In the genomic region with DNA sequence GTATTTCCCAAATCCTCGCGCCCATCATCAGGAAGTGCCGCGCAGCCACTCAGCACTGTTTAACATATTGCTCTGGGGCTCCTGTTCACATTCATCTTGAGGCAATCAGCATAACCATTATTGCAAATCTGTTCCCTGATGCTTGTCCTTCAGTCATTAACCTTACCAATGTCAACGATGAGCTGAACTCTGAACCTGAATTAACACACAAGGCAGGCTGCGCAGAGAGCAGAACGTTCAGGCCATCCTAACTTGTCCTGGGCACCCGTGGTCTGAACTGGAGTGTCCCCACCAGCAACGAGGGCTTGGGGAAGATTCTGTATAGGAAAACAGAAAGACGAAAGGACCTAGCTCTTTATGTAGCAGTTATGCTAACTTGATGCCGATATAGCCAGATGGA, we compare ENCODE assay signal across 28 cellular contexts.
A peak's percentile ranks its signal among the peaks of the same experiment; 100 is the strongest.
DNase-seq lines count a peak whose midpoint lies in the region; ATAC-seq, FAIRE-seq and TF ChIP-seq lines count a peak whose summit lies in the region.
"Had no signal": no experiment of that assay in that cellular context is flagged by ENCODE, and none has a peak within 500 bp of the region (broad histone marks: within the 10 kb centered on the region; RNA-seq: fewer than 3 reads in every experiment).

No MANE protein-coding gene starts in this region.

- H3K9ac ChIP-seq in liver (ENCODE audit: low read depth in 1 of 2, low read length in 2 of 2) (no peak overlapping the region), HepG2 (ENCODE audit: insufficient read depth, low read depth, low read length) (no peak overlapping the region), H1 (replicated peaks in 1 of 4; ENCODE audit: extremely low read depth in 1 of 4, low read depth in 3 of 4, low read length in 3 of 4) (no peak overlapping the region)
- H3K9ac ChIP-seq: BLaER1 had no signal

- H4K20me1 ChIP-seq in HepG2 (ENCODE audit: insufficient read depth, low read length) = no peaks in the 10 kb centered on the region
- H4K20me1 ChIP-seq in H1 (replicated peaks in 1 of 2; ENCODE audit: control insufficient read depth in 1 of 2, insufficient read depth in 2 of 2, low read length in 2 of 2) = no peaks in the 10 kb centered on the region
- H4K20me1 ChIP-seq in osteoblast (ENCODE audit: insufficient read depth, low read length) = no peaks in the 10 kb centered on the region
- no peaks in the 10 kb centered on the region for H4K20me1 ChIP-seq in OCI-LY7 (ENCODE audit: insufficient read depth, low read length)
- H4K20me1 ChIP-seq: BLaER1 had no signal

- H3K27ac ChIP-seq in liver (ENCODE audit: low read depth in 1 of 2, low read length in 2 of 2) (no peak overlapping the region), HepG2 (ENCODE audit: extremely low read length, insufficient read depth, low read length) (no peak overlapping the region), H1 (ENCODE audit: low read depth, low read length) (no peak overlapping the region), osteoblast (ENCODE audit: low read depth, low read length) (no peak overlapping the region), OCI-LY7 (ENCODE audit: low read depth, low read length, poor library complexity, severe bottlenecking) (no peak overlapping the region)
- H3K27ac ChIP-seq: BLaER1 had no signal

- no peak overlapping the region for H3K14ac ChIP-seq in H1 (ENCODE audit: insufficient read length)

- no peak overlapping the region for H4K5ac ChIP-seq in H1 (ENCODE audit: insufficient read length, low read depth, low read length)

- CTCF ChIA-PET in HepG2 (lab: Yijun Ruan, JAX; ENCODE audit: low intra/inter-chr PET ratio, low total read pairs) = no interaction called here
- CTCF ChIA-PET in H1 (lab: Charles Lee; ENCODE audit: partially characterized antibody) = interaction anchor here (0.8 kb wide), 1 partner anchor 9 kb away, joined by 3 read pairs; no protein-coding TSS in a partner anchor
- CTCF ChIA-PET in OCI-LY7 (lab: Charles Lee; ENCODE audit: unreplicated experiment) = interaction anchor here (0.5 to 0.6 kb wide), 2 partner anchors 99 to 288 kb away, joined by 3 read pairs; no protein-coding TSS in a partner anchor

- 44% methylated on average over 11 of the region's 11 CpGs for WGBS in liver
- WGBS in HepG2 (ENCODE audit: low lambda C conversion rate) = 37% methylated on average over 11 of the region's 11 CpGs
- 90% methylated on average over 11 of the region's 11 CpGs; no CpG with 5 or more reads in 1 of the 2 experiments for WGBS in H1 (ENCODE audit: extremely low coverage in 1 of 2, insufficient coverage in 1 of 2, insufficient read length in 1 of 2, insufficient replicate concordance in 2 of 2, low coverage in 1 of 2, low lambda C conversion rate in 2 of 2, missing lambda C conversion rate in 1 of 2), 2 experiments

- H3K56ac ChIP-seq in H1 (replicated peaks; ENCODE audit: insufficient read length, low read depth, low read length) = no peak overlapping the region

- no peak overlapping the region for H2BK12ac ChIP-seq in H1 (ENCODE audit: low read depth, low read length)

- H2BK120ac ChIP-seq in H1 (replicated peaks; ENCODE audit: low read depth, low read length) = no peak overlapping the region

- H2AK5ac ChIP-seq in H1 (ENCODE audit: low read depth, low read length) = no peak overlapping the region

- DNase-seq in HepG2 (ENCODE audit: low spot score) (no peak), H1 (ENCODE audit: low read depth in 1 of 2, low spot score in 2 of 2) (no peak), left lobe of liver (ENCODE audit: low spot score) (no peak), osteoblast (ENCODE audit: insufficient read length, low spot score, missing footprints) (peak; percentile 47), medulla oblongata (ENCODE audit: extremely low spot score) (no peak), dedifferentiated amniotic fluid mesenchymal stem cell (ENCODE audit: extremely low spot score) (no peak), OCI-LY7 (ENCODE audit: low spot score) (no peak)
- DNase-seq: 8988T; ACHN; BE2C; C1 segment of cervical spinal cord; CD4-positive, alpha-beta memory T cell; CD4-positive, CD25-positive, alpha-beta regulatory T cell; CD8-positive, alpha-beta memory T cell; COR-L47; DMS 273 treated with DMSO at 0.1 percent for 48 hours; DMS153; DMS53; DMS79; DND-41; EL; GDM1 had no signal

- no peak overlapping the region for H4K91ac ChIP-seq in H1 (replicated peaks; ENCODE audit: insufficient read length, low read length)

- peaks cover 0 to 2% (median under 1%) of the 10 kb centered on the region in 4 donors for H3K9me3 ChIP-seq in liver (ENCODE audit: control insufficient read depth in 4 of 4, low read length in 3 of 4)
- H3K9me3 ChIP-seq in HepG2 (ENCODE audit: low read length) = peaks cover 17% of the 10 kb centered on the region
- H3K9me3 ChIP-seq in H1 (ENCODE audit: insufficient read depth in 2 of 2, low read depth in 1 of 2, low read length in 1 of 2) = no peaks in the 10 kb centered on the region
- H3K9me3 ChIP-seq in osteoblast (ENCODE audit: low read depth, low read length) = no peaks in the 10 kb centered on the region
- no peaks in the 10 kb centered on the region for H3K9me3 ChIP-seq in OCI-LY7 (ENCODE audit: low read length)

- H3K4me3 ChIP-seq in liver (ENCODE audit: low read depth in 1 of 3, low read length in 3 of 3) (no peak overlapping the region), HepG2 (replicated peaks in 1 of 3; ENCODE audit: insufficient read depth in 1 of 3, low read depth in 2 of 3, low read length in 3 of 3) (no peak overlapping the region), H1 (ENCODE audit: extremely low read depth in 1 of 4, insufficient read depth in 2 of 4, low read depth in 3 of 4, low read length in 4 of 4) (no peak overlapping the region), osteoblast (ENCODE audit: insufficient read depth, low read length) (no peak overlapping the region), OCI-LY7 (ENCODE audit: low read depth, low read length, poor library complexity, severe bottlenecking) (no peak overlapping the region)
- H3K4me3 ChIP-seq: BLaER1, GM12878 had no signal

- TF ChIP-seq POLR2A in HepG2 (IDR thresholded peaks at IDR 0.05; ENCODE audit: insufficient read depth in 1 of 2, low read depth in 2 of 2, low read length in 2 of 2) = no peak
- TF ChIP-seq POLR2A in H1 (IDR thresholded peaks at IDR 0.05; ENCODE audit: control extremely low read depth in 1 of 2, low read depth in 2 of 2, low read length in 2 of 2) = no peak

- no peak for TF ChIP-seq CTCF in liver (IDR thresholded peaks at IDR 0.05; ENCODE audit: low read depth, low read length, missing input control)
- TF ChIP-seq CTCF in HepG2 (CRISPR knock-in tag; IDR thresholded peaks at IDR 0.05) = no peak
- no peak for TF ChIP-seq CTCF in H1 (IDR thresholded peaks at IDR 0.05; ENCODE audit: control extremely low read depth in 1 of 3, insufficient read depth in 1 of 3, low read depth in 1 of 3, low read length in 3 of 3)
- TF ChIP-seq CTCF in osteoblast (IDR thresholded peaks at IDR 0.05; ENCODE audit: extremely low read depth, low read depth, low read length) = no peak
- TF ChIP-seq CTCF in OCI-LY7 (conservative IDR thresholded peaks at IDR 0.05; ENCODE audit: low read length) = no peak

- POLR2A ChIA-PET in HepG2 (lab: Yijun Ruan, JAX) = no interaction called here
- POLR2A ChIA-PET in H1 (lab: Charles Lee; ENCODE audit: partially characterized antibody) = no interaction called here
- POLR2A ChIA-PET in OCI-LY7 (lab: Charles Lee) = no interaction called here

- H3K27me3 ChIP-seq in liver (ENCODE audit: control insufficient read depth in 4 of 4, insufficient read depth in 4 of 4, low read length in 3 of 4) (no peaks in the 10 kb centered on the region), HepG2 (ENCODE audit: control insufficient read depth in 1 of 2, insufficient read depth in 2 of 2, low read length in 2 of 2) (no peaks in the 10 kb centered on the region), H1 (replicated peaks in 1 of 4; ENCODE audit: control insufficient read depth in 3 of 4, extremely low read depth in 1 of 4, insufficient read depth in 3 of 4, low read length in 3 of 4) (no peaks in the 10 kb centered on the region), osteoblast (ENCODE audit: insufficient read depth, low read length) (no peaks in the 10 kb centered on the region)
- H3K27me3 ChIP-seq: BE2C, BLaER1 had no signal

- H3K4me1 ChIP-seq in liver (ENCODE audit: control insufficient read depth in 4 of 4, insufficient read depth in 4 of 4, low read length in 3 of 4) (peaks cover 0 to 8% (median 6%) of the 10 kb centered on the region in 4 donors), HepG2 (ENCODE audit: insufficient read depth, low read length) (no peaks in the 10 kb centered on the region), H1 (replicated peaks in 1 of 4; ENCODE audit: control insufficient read depth in 3 of 4, insufficient read depth in 4 of 4, low read length in 3 of 4) (0 out of 7 replicates have a peak, but pooled peaks cover 0 to 3% (median 0%) of the 10 kb centered on the region in 4 experiments), osteoblast (ENCODE audit: insufficient read depth, low read length) (no peaks in the 10 kb centered on the region), OCI-LY7 (ENCODE audit: insufficient read depth, low read length, poor library complexity, severe bottlenecking) (no peaks in the 10 kb centered on the region)
- H3K4me1 ChIP-seq: BE2C had no signal

- no peak overlapping the region for H3K4ac ChIP-seq in H1 (replicated peaks; ENCODE audit: insufficient read length, low read depth, low read length)

- no peak overlapping the region for H2BK20ac ChIP-seq in H1 (ENCODE audit: low read length)

- no peak overlapping the region for H2BK5ac ChIP-seq in H1 (ENCODE audit: low read depth, low read length)

- TF ChIP-seq EP300 in HepG2 (IDR thresholded peaks at IDR 0.05; ENCODE audit: low read depth in 2 of 2, low read length in 2 of 2) (no peak), HepG2 (CRISPR knock-in tag; IDR thresholded peaks at IDR 0.05; ENCODE audit: borderline replicate concordance) (no peak), H1 (IDR thresholded peaks at IDR 0.05; ENCODE audit: borderline replicate concordance in 1 of 2, low read depth in 2 of 2, low read length in 2 of 2) (no peak)

- BruUV-seq in HepG2 (replicated peaks; lab: Mats Ljungman, UMichigan) = no TSS peak
- no TSS peak for BruUV-seq in OCI-LY7 (replicated peaks; lab: Mats Ljungman, UMichigan)

- H3K36me3 ChIP-seq in liver (ENCODE audit: control insufficient read depth in 4 of 4, insufficient read depth in 3 of 4, low read depth in 1 of 4, low read length in 3 of 4) (no peaks in the 10 kb centered on the region), HepG2 (replicated peaks in 1 of 2; ENCODE audit: control insufficient read depth in 1 of 2, insufficient read depth in 2 of 2, low read length in 2 of 2) (no peaks in the 10 kb centered on the region), H1 (ENCODE audit: control insufficient read depth in 2 of 4, insufficient read depth in 4 of 4, low read length in 3 of 4) (no peaks in the 10 kb centered on the region), osteoblast (ENCODE audit: insufficient read depth, low read length) (no peaks in the 10 kb centered on the region), OCI-LY7 (ENCODE audit: insufficient read depth, low read length) (no peaks in the 10 kb centered on the region)
- H3K36me3 ChIP-seq: BE2C, BLaER1 had no signal

- TF ChIP-seq RAD21 in liver (IDR thresholded peaks at IDR 0.05) = no peak
- no peak for TF ChIP-seq RAD21 in HepG2 (CRISPR knock-in tag; IDR thresholded peaks at IDR 0.05)
- no peak for TF ChIP-seq RAD21 in H1 (IDR thresholded peaks at IDR 0.05 in 1 of 2, conservative IDR thresholded peaks at IDR 0.05 in 1 of 2; ENCODE audit: low read depth in 2 of 2, low read length in 2 of 2)

- H3K79me1 ChIP-seq in H1 (ENCODE audit: low read depth, low read length) = no peaks in the 10 kb centered on the region

- FAIRE-seq in HepG2 (lab: Jason Lieb, UNC) (no peak), H1 (lab: Jason Lieb, UNC) (no peak)
- FAIRE-seq: A204.1, GM12878, GM12892, GM18507 had no signal

- intact Hi-C loops in HepG2 (cut with micrococcal nuclease; ENCODE audit: unreplicated experiment) = no loop called here
- intact Hi-C loops in OCI-LY7 (cut with micrococcal nuclease; ENCODE audit: unreplicated experiment) = no loop called here

- H3K23ac ChIP-seq in H1 (ENCODE audit: insufficient read length) = no peak overlapping the region

- no peak overlapping the region for H2AFZ ChIP-seq in HepG2 (ENCODE audit: low read length)
- H2AFZ ChIP-seq in H1 (ENCODE audit: low read length) = 0 out of 2 replicates have a peak overlapping the region, but pooled peaks have one; percentile 0
- H2AFZ ChIP-seq in osteoblast (ENCODE audit: low read length) = no peak overlapping the region
- H2AFZ ChIP-seq in OCI-LY7 (ENCODE audit: low read length) = no peak overlapping the region

- no peak overlapping the region for H3K4me2 ChIP-seq in HepG2 (ENCODE audit: low read depth, low read length)
- no peak overlapping the region for H3K4me2 ChIP-seq in H1 (ENCODE audit: insufficient read depth in 1 of 2, low read depth in 2 of 2, low read length in 2 of 2)
- H3K4me2 ChIP-seq in osteoblast (ENCODE audit: insufficient read depth, low read length) = no peak overlapping the region
- no peak overlapping the region for H3K4me2 ChIP-seq in OCI-LY7 (ENCODE audit: low read length)
- H3K4me2 ChIP-seq: BLaER1 had no signal

- in situ Hi-C loops in HepG2 (cut with HindIII; ENCODE audit: extremely low pct_ligation_motif_present, low pct_unique_long_range_greater_than_20kb) = no loop called here

- H2BK15ac ChIP-seq in H1 (ENCODE audit: low read length) = no peak overlapping the region

- no peak for ATAC-seq in HepG2
- ATAC-seq in left lobe of liver = peak; percentile 87
- ATAC-seq: GM12878 had no signal

- H3K18ac ChIP-seq in H1 (ENCODE audit: extremely low read depth, low read length) = no peak overlapping the region

- H3K79me2 ChIP-seq in HepG2 (ENCODE audit: insufficient read depth, low read length) (no peaks in the 10 kb centered on the region), H1 (ENCODE audit: control insufficient read depth in 1 of 2, insufficient read depth in 2 of 2, low read length in 2 of 2) (no peaks in the 10 kb centered on the region), osteoblast (ENCODE audit: insufficient read depth, low read length) (no peaks in the 10 kb centered on the region), OCI-LY7 (ENCODE audit: insufficient read depth, low read depth, low read length) (no peaks in the 10 kb centered on the region)

- H3K23me2 ChIP-seq in H1 (ENCODE audit: low read depth, low read length) = no peaks in the 10 kb centered on the region

- H3K9me2 ChIP-seq in OCI-LY7 (ENCODE audit: insufficient read depth, low read length) = no peaks in the 10 kb centered on the region

- H4K8ac ChIP-seq in H1 (ENCODE audit: extremely low read depth, insufficient read depth, low read length) = no peak overlapping the region
